24 cellular contexts compared by ENCODE assay signal in genomic region chr5:154400678-154401077, GRCh38. TPM values are rescaled to one million over a fixed set of nuclear protein-coding genes. Genes with fewer than 3 reads are reported as not detected.
A peak's percentile ranks its signal among the peaks of the same experiment; 100 is the strongest.
DNase-seq lines count a peak whose midpoint lies in the region; ATAC-seq and TF ChIP-seq lines count a peak whose summit lies in the region.
"Had no signal": no experiment of that assay in that cellular context is flagged by ENCODE, and none has a peak within 500 bp of the region (broad histone marks: within the 10 kb centered on the region; RNA-seq: fewer than 3 reads in every experiment).

No MANE protein-coding gene starts in this region.

- H3K9me3 ChIP-seq in T-helper 17 cell (ENCODE audit: control insufficient read depth, low read length, poor library complexity, severe bottlenecking) (no peaks in the 10 kb centered on the region), WERI-Rb-1 (ENCODE audit: severe bottlenecking) (no peaks in the 10 kb centered on the region)
- H3K9me3 ChIP-seq: BLaER1 treated with 17β-estradiol and CSF1 and Interleukin-3, amounts not matched to agents 10 nM and 100 nM; MG63; SJSA1 had no signal

- intact Hi-C loops in natural killer cell (cut with micrococcal nuclease), result loop anchor here (10.0 kb wide), 1 partner anchor 216 kb away; no protein-coding TSS in a partner anchor

- H3K27me3 Mint-ChIP-seq in natural killer cell (ENCODE audit: low read depth in 2 of 2) (no peaks in the 10 kb centered on the region), T-helper 17 cell (no peaks in the 10 kb centered on the region)
- H3K27me3 Mint-ChIP-seq in natural killer cell treated with Interleukin-12 subunit alpha and Interleukin-12 subunit beta and Interleukin-15 and Interleukin-18, amount 100 ng/mL, for 72 hours, result no peaks in the 10 kb centered on the region
- H3K27me3 Mint-ChIP-seq in effector memory CD8-positive, alpha-beta T cell, result no peaks in the 10 kb centered on the region
- H3K27me3 Mint-ChIP-seq: CD4-positive, alpha-beta T cell had no signal

- no peak overlapping the region for H3K27ac ChIP-seq in WERI-Rb-1
- H3K27ac ChIP-seq: BLaER1 treated with 17β-estradiol and CSF1 and Interleukin-3, amounts not matched to agents 10 nM and 100 nM; PC-9; SJSA1 had no signal

- no peaks in the 10 kb centered on the region for H3K36me3 ChIP-seq in WERI-Rb-1
- H3K36me3 ChIP-seq: MG63 had no signal

- peaks cover 20 to 33% of the 10 kb centered on the region in 2 donors for H3K4me1 Mint-ChIP-seq in natural killer cell
- peaks cover 8 to 15% of the 10 kb centered on the region in 2 donors for H3K4me1 Mint-ChIP-seq in natural killer cell treated with Interleukin-12 subunit alpha and Interleukin-12 subunit beta and Interleukin-15 and Interleukin-18, amount 100 ng/mL, for 72 hours (ENCODE audit: low read depth in 2 of 2)
- H3K4me1 Mint-ChIP-seq in T-helper 17 cell, result peaks cover 24% of the 10 kb centered on the region
- peaks cover 17 to 22% of the 10 kb centered on the region in 2 donors for H3K4me1 Mint-ChIP-seq in effector memory CD8-positive, alpha-beta T cell (ENCODE audit: low read depth in 2 of 2)
- peaks cover 21% of the 10 kb centered on the region for H3K4me1 Mint-ChIP-seq in stimulated activated effector memory CD8-positive, alpha-beta T cell treated with anti-CD3 and anti-CD28 coated beads, Interleukin-12 subunit alpha, Interleukin-12 subunit beta, amount 100 ng/mL, for 72 hours

- TF ChIP-seq CTCF in natural killer cell (IDR thresholded peaks at IDR 0.05), result no peak
- no peak for TF ChIP-seq CTCF in WERI-Rb-1 (IDR thresholded peaks at IDR 0.05; ENCODE audit: low read depth, low read length)

- H3K36me3 Mint-ChIP-seq in natural killer cell, result no peaks in the 10 kb centered on the region
- H3K36me3 Mint-ChIP-seq in natural killer cell treated with Interleukin-12 subunit alpha and Interleukin-12 subunit beta and Interleukin-15 and Interleukin-18, amount 100 ng/mL, for 72 hours, result no peaks in the 10 kb centered on the region
- H3K36me3 Mint-ChIP-seq in T-helper 17 cell (ENCODE audit: low read depth), result peaks cover 5% of the 10 kb centered on the region
- H3K36me3 Mint-ChIP-seq in effector memory CD8-positive, alpha-beta T cell (ENCODE audit: insufficient read depth), result peaks cover 19% of the 10 kb centered on the region
- peaks cover 15% of the 10 kb centered on the region for H3K36me3 Mint-ChIP-seq in stimulated activated effector memory CD8-positive, alpha-beta T cell treated with anti-CD3 and anti-CD28 coated beads, Interleukin-12 subunit alpha, Interleukin-12 subunit beta, amount 100 ng/mL, for 72 hours

- ATAC-seq in natural killer cell, result no peak
- ATAC-seq in natural killer cell treated with Interleukin-12 subunit alpha and Interleukin-12 subunit beta and Interleukin-15 and Interleukin-18, amount 100 ng/mL, for 72 hours, result no peak
- ATAC-seq in T-helper 17 cell, result no peak
- no peak for ATAC-seq in effector memory CD8-positive, alpha-beta T cell (replicated peaks)
- no peak for ATAC-seq in stimulated activated effector memory CD8-positive, alpha-beta T cell treated with anti-CD3 and anti-CD28 coated beads, Interleukin-12 subunit alpha, Interleukin-12 subunit beta, amount 100 ng/mL, for 72 hours
- ATAC-seq in HG03460 (IDR thresholded peaks at IDR 0.05; ENCODE audit: unreplicated experiment), result no peak

- H3K4me3 Mint-ChIP-seq in natural killer cell (no peak overlapping the region), T-helper 17 cell (no peak overlapping the region)
- H3K4me3 Mint-ChIP-seq in natural killer cell treated with Interleukin-12 subunit alpha and Interleukin-12 subunit beta and Interleukin-15 and Interleukin-18, amount 100 ng/mL, for 72 hours, result no peak overlapping the region
- H3K4me3 Mint-ChIP-seq in effector memory CD8-positive, alpha-beta T cell, result no peak overlapping the region
- no peak overlapping the region for H3K4me3 Mint-ChIP-seq in stimulated activated effector memory CD8-positive, alpha-beta T cell treated with anti-CD3 and anti-CD28 coated beads, Interleukin-12 subunit alpha, Interleukin-12 subunit beta, amount 100 ng/mL, for 72 hours
- H3K4me3 Mint-ChIP-seq: CD4-positive, alpha-beta T cell had no signal

- no peaks in the 10 kb centered on the region for H3K27me3 ChIP-seq in WERI-Rb-1 (ENCODE audit: insufficient read depth, low read depth, severe bottlenecking)
- H3K27me3 ChIP-seq: BLaER1 treated with 17β-estradiol and CSF1 and Interleukin-3, amounts not matched to agents 10 nM and 100 nM; MG63; SJSA1 had no signal

- H3K4me3 ChIP-seq in WERI-Rb-1 (ENCODE audit: low read depth, low read length), result no peak overlapping the region
- H3K4me3 ChIP-seq: BLaER1 treated with 17β-estradiol and CSF1 and Interleukin-3, amounts not matched to agents 10 nM and 100 nM; MG63; PC-9; SJSA1 had no signal

- no peak for DNase-seq in natural killer cell
- DNase-seq in natural killer cell treated with Interleukin-12 subunit alpha and Interleukin-12 subunit beta and Interleukin-15 and Interleukin-18, amount 100 ng/mL, for 72 hours (ENCODE audit: low spot score), result no peak
- DNase-seq in T-helper 17 cell, result no peak
- no peak for DNase-seq in effector memory CD8-positive, alpha-beta T cell
- no peak for DNase-seq in stimulated activated effector memory CD8-positive, alpha-beta T cell treated with anti-CD3 and anti-CD28 coated beads, Interleukin-12 subunit alpha, Interleukin-12 subunit beta, amount 100 ng/mL, for 72 hours (ENCODE audit: low spot score in 2 of 2)
- DNase-seq in EL, result no peak
- DNase-seq in WERI-Rb-1, result no peak
- DNase-seq: AML-193; CD4-positive, alpha-beta T cell; DMS 273 treated with DMSO at 0.1 percent for 48 hours; DMS79; KBM-7; MG63; NCI-H1105 treated with DMSO at 0.1 percent for 48 hours; NCI-H2029; NCI-H446 treated with DMSO at 0.1 percent for 48 hours; NCI-H526; NCI-H82; NK-92 treated with Interleukin-12 subunit alpha and Interleukin-12 subunit beta, amount 100 ng/mL, for 24 hours; PC-9; Right ventricle myocardium superior had no signal

- H3K27ac Mint-ChIP-seq in natural killer cell, result peak overlapping the region; percentile 44 to 64
- peak overlapping the region in 1 of 2 donors; percentile 42 for H3K27ac Mint-ChIP-seq in natural killer cell treated with Interleukin-12 subunit alpha and Interleukin-12 subunit beta and Interleukin-15 and Interleukin-18, amount 100 ng/mL, for 72 hours
- H3K27ac Mint-ChIP-seq in T-helper 17 cell, result peak overlapping the region; percentile 21
- H3K27ac Mint-ChIP-seq in effector memory CD8-positive, alpha-beta T cell, result peak overlapping the region; percentile 76 to 88
- peak overlapping the region; percentile 79 for H3K27ac Mint-ChIP-seq in stimulated activated effector memory CD8-positive, alpha-beta T cell treated with anti-CD3 and anti-CD28 coated beads, Interleukin-12 subunit alpha, Interleukin-12 subunit beta, amount 100 ng/mL, for 72 hours
- H3K27ac Mint-ChIP-seq: CD4-positive, alpha-beta T cell had no signal

- H3K9me3 Mint-ChIP-seq in natural killer cell, result no peaks in the 10 kb centered on the region
- no peaks in the 10 kb centered on the region for H3K9me3 Mint-ChIP-seq in natural killer cell treated with Interleukin-12 subunit alpha and Interleukin-12 subunit beta and Interleukin-15 and Interleukin-18, amount 100 ng/mL, for 72 hours
- H3K9me3 Mint-ChIP-seq in effector memory CD8-positive, alpha-beta T cell, result no peaks in the 10 kb centered on the region
- H3K9me3 Mint-ChIP-seq in stimulated activated effector memory CD8-positive, alpha-beta T cell treated with anti-CD3 and anti-CD28 coated beads, Interleukin-12 subunit alpha, Interleukin-12 subunit beta, amount 100 ng/mL, for 72 hours, result no peaks in the 10 kb centered on the region
- H3K9me3 Mint-ChIP-seq: CD4-positive, alpha-beta T cell had no signal

RNA-seq across cellular contexts. Expression of gene SAP30L, which starts 45.1 kb away (rescaled TPM):
- 10 to 100 TPM; 37.0 to 48.4 (median 47.6) TPM for total RNA-seq in natural killer cell
- 10 to 100 TPM; 20.4 to 32.8 TPM for total RNA-seq in natural killer cell treated with Interleukin-12 subunit alpha and Interleukin-12 subunit beta and Interleukin-15 and Interleukin-18, amount 100 ng/mL, for 72 hours
- 10 to 100 TPM; 25.0 to 37.9 TPM for total RNA-seq in T-helper 17 cell
